In genomic region chr2:205925373-205926337, GRCh38 we compare ENCODE assay signal across 8 cellular contexts.
DNase-seq lines count a peak whose midpoint lies in the region; ATAC-seq lines count a peak whose summit lies in the region.

No MANE protein-coding gene starts in this region.

- H3K9me3 ChIP-seq in endocrine pancreas (ENCODE audit: control insufficient read depth, low read length): no peaks in the 10 kb centered on the region

- H3K4me3 ChIP-seq in endocrine pancreas (ENCODE audit: control insufficient read depth, insufficient read depth, low read length): peak overlapping the region; percentile 49

- no peaks in the 10 kb centered on the region for H3K27me3 ChIP-seq in endocrine pancreas (ENCODE audit: control insufficient read depth, insufficient read depth, low read length)

- no peaks in the 10 kb centered on the region for H3K4me1 ChIP-seq in endocrine pancreas (ENCODE audit: control insufficient read depth, insufficient read depth, low read length)

- H3K9ac ChIP-seq in endocrine pancreas (ENCODE audit: control insufficient read depth, insufficient read depth, low read length): no peak overlapping the region

- H3K36me3 ChIP-seq in endocrine pancreas (ENCODE audit: control insufficient read depth, insufficient read depth, low read length): no peaks in the 10 kb centered on the region

- peak; percentile 41 to 57 for DNase-seq in AML-193 (lab: John Stamatoyannopoulos, UW)
- peak; percentile 33 for DNase-seq in NCI-H526 treated with DMSO at 0.1 percent for 48 hours (lab: John Stamatoyannopoulos, UW)
- DNase-seq in activated CD8-positive, alpha-beta memory T cell treated with anti-CD3 and anti-CD28 coated beads for 4 hours (ENCODE audit: low read depth in 2 of 2): peak; percentile 24 to 41
- DNase-seq in midbrain (lab: John Stamatoyannopoulos, UW): peak; percentile 77
- DNase-seq in stimulated activated CD8-positive, alpha-beta memory T cell treated with anti-CD3 and anti-CD28 coated beads, Interleukin-15, amount 100 ng/mL, for 48 hours (ENCODE audit: low read depth in 2 of 2): peak; percentile 48 to 53

- peak; percentile 87 for ATAC-seq in GM18907 (IDR thresholded peaks at IDR 0.05; ENCODE audit: unreplicated experiment)
- peak; percentile 93 for ATAC-seq in HG03108 (IDR thresholded peaks at IDR 0.05; ENCODE audit: unreplicated experiment)

Comparison
In these comparisons a context has a peak if more than half of its experiments do, and no peak if none do; other contexts are left out.
1. Peak in every context shown above with its lines: DNase-seq, ATAC-seq and H3K4me3 ChIP-seq.